Comparison of ENCODE assay signal across 13 cellular contexts in the genomic region with DNA sequence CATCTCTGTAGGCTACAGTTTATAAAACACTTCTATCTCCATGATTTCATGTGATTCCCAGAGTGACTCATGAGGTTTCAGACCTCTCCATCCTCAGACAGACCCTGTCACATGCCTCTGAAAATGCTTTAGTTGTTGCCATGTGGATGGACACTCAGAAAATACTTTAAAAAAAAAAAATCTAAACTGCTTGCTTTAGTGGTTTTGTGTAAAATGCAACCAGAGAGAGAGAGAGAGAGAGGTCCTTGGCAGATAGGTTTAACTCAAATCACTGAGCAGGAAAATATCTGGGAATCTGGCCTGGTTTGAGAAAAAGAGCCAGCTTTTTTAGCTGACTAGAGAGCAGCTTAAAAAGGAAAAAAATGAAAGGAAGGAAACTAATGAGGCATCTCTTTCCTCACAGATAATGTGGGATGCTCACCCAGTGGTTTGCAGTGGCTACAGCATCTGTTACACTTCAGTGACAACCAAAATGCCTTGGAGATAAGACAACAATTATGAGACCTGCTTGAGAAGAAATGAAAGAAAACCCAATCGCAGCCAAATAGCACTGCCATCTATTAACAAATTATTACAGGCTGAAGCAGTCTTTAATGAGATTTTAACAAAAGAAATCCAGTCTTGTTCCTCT. TPM values are rescaled to one million over a fixed set of nuclear protein-coding genes. Genes with fewer than 3 reads are reported as not detected.
DNase-seq lines count a peak whose midpoint lies in the region; ATAC-seq and TF ChIP-seq lines count a peak whose summit lies in the region.
"Had no signal": no experiment of that assay in that cellular context is flagged by ENCODE, and none has a peak within 500 bp of the region (broad histone marks: within the 10 kb centered on the region; RNA-seq: fewer than 3 reads in every experiment).

No MANE protein-coding gene starts in this region.

- TF ChIP-seq CTCF in AG09309 (IDR thresholded peaks at IDR 0.05; ENCODE audit: control insufficient read depth, insufficient read depth, low read depth, low read length, missing control alignments) = no peak

- WGBS in mesodermal cell (ENCODE audit: insufficient coverage in 2 of 2), 2 experiments = no CpG with 5 or more reads among the region's 1 CpG

- peak; percentile 44 for DNase-seq in AG09309 (ENCODE audit: low read depth)
- peak; percentile 92 for DNase-seq in M059J (ENCODE audit: low read depth)
- DNase-seq in cerebellum (ENCODE audit: low spot score) = peak; percentile 55
- DNase-seq: activated CD8-positive, alpha-beta memory T cell treated with anti-CD3 and anti-CD28 coated beads, Interleukin-2, amount 50 U/mL, for 4 hours; NCI-H1048; stimulated activated CD4-positive, alpha-beta T cell treated with anti-CD3 and anti-CD28 coated beads, Interleukin-4, amount 100 ng/mL, for 1 hour had no signal

- H3K4me1 ChIP-seq in mesodermal cell (ENCODE audit: control insufficient read depth, insufficient read depth, low read length, poor library complexity, severe bottlenecking) = peaks cover 21% of the 10 kb centered on the region

- no peak overlapping the region for H3K4me3 ChIP-seq in AG09309 (ENCODE audit: control insufficient read depth, low read depth, low read length)
- H3K4me3 ChIP-seq in mesodermal cell (ENCODE audit: extremely low read depth, insufficient read depth, low read length, poor library complexity, severe bottlenecking) = no peak overlapping the region
- H3K4me3 ChIP-seq: SK-N-MC had no signal

- peak overlapping the region; percentile 85 for H3K27ac ChIP-seq in mesodermal cell (ENCODE audit: low read depth, low read length, severe bottlenecking)
- H3K27ac ChIP-seq: SK-N-MC had no signal

- H3K9me3 ChIP-seq in mesodermal cell (ENCODE audit: control insufficient read depth, low read length) = no peaks in the 10 kb centered on the region

- H3K36me3 ChIP-seq in mesodermal cell (ENCODE audit: control insufficient read depth, insufficient read depth, low read length) = no peaks in the 10 kb centered on the region

- ATAC-seq in HG02763 (IDR thresholded peaks at IDR 0.05; ENCODE audit: unreplicated experiment) (no peak), HG02759 (IDR thresholded peaks at IDR 0.05; ENCODE audit: unreplicated experiment) (no peak), HG02973 (IDR thresholded peaks at IDR 0.05; ENCODE audit: unreplicated experiment) (no peak), HG03460 (IDR thresholded peaks at IDR 0.05; ENCODE audit: unreplicated experiment) (no peak)

RNA-seq across cellular contexts. Expression of a gene that starts 54.6 kb away (rescaled TPM):
- total RNA-seq in M059J (2014; rRNA removed; shearing (Covaris generic)) = 3.7 and 6.1 TPM in 2 replicates
- total RNA-seq in cerebellum = 49.5 TPM
- 1.2 TPM for polyA plus RNA-seq in mesodermal cell (2013, experiment 1 of 2)
- polyA plus RNA-seq in mesodermal cell (2013, experiment 2 of 2) = 1.2 TPM
- total RNA-seq: lung microvascular endothelial cell had no signal

RNA-seq across cellular contexts. Expression of a gene that starts 55.7 kb away (rescaled TPM):
- 5.9 and 7.8 TPM in 2 replicates for total RNA-seq in M059J (2014; rRNA removed; shearing (Covaris generic))
- total RNA-seq in cerebellum = 9.7 TPM
- polyA plus RNA-seq in mesodermal cell (2013, experiment 1 of 2) = 5.8 TPM
- polyA plus RNA-seq in mesodermal cell (2013, experiment 2 of 2) = 5.3 TPM
